11 cellular contexts compared by ENCODE assay signal in the genomic region with DNA sequence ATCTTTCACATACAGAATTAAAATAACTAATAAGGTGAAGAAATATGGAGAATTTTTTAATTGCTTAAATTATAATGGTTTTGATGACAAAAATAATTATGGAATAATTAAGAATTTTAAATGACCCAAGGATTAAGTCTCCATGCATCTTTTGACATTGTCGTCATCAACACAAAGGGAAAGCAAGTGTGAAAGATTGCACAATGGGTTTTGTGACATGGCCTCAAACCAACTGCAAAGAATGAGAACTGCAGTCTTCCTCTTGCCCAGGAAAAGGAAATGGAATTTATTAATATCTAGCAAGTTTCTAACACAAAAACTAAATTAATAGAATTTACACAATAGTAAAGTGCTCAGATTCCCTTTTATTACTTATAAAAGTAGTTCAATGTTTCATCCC.
"Had no signal": no experiment of that assay in that cellular context is flagged by ENCODE, and none has a peak within 500 bp of the region (broad histone marks: within the 10 kb centered on the region; RNA-seq: fewer than 3 reads in every experiment).

No MANE protein-coding gene starts in this region.

- H3K4me3 ChIP-seq: testis had no signal

- H3K27ac ChIP-seq: VCaP had no signal

- H3K27me3 ChIP-seq: testis had no signal

- ATAC-seq: left lobe of liver; natural killer cell treated with Interleukin-12 subunit alpha and Interleukin-12 subunit beta and Interleukin-15 and Interleukin-18, amount 100 ng/mL, for 72 hours had no signal

- DNase-seq: activated CD4-positive, alpha-beta memory T cell treated with anti-CD3 and anti-CD28 coated beads, Interleukin-2, amount 10 ng/mL, durations not matched to agents 7 days and 5 days; activated gamma-delta T cell treated with Interleukin-2 at 50 U/mL for 16 hours; activated naive CD8-positive, alpha-beta T cell treated with anti-CD3 and anti-CD28 coated beads for 36 hours; activated T-cell treated with anti-CD3 and anti-CD28 coated beads, Interleukin-2, amount 50 U/mL, for 48 hours; dermis blood vessel endothelial cell; glutamatergic neuron; stimulated activated CD4-positive, alpha-beta T cell treated with anti-CD3 and anti-CD28 coated beads, Interleukin-4, amount 100 ng/mL, for 1 hour; testis had no signal

- H3K9me3 ChIP-seq: testis had no signal
